ENCODE assay signal across 9 cellular contexts in the genomic region with DNA sequence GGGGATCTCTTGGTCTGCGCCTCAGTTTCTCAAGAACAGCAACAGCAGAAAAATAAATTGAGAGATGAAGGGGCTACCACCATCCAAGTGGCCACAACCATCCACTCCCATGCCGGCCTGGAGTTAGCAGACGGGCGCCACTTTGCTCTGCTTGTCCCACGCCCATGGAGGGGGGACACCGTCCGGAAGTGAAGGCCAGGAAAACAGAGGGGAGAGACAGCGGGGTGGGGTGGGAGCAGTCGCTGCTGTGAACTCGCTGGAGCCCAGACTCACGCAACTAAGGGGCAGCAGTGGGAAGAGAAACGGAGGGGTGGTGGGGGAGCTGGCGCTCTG.
DNase-seq lines count a peak whose midpoint lies in the region; ATAC-seq and TF ChIP-seq lines count a peak whose summit lies in the region.
"Had no signal": no experiment of that assay in that cellular context is flagged by ENCODE, and none has a peak within 500 bp of the region (broad histone marks: within the 10 kb centered on the region; RNA-seq: fewer than 3 reads in every experiment).

No MANE protein-coding gene starts in this region.

- DNase-seq in BJ (ENCODE audit: low read depth) (no peak), T-helper 17 cell (no peak), fibroblast of the aortic adventitia (ENCODE audit: low read depth) (no peak), retinal pigment epithelial cell (ENCODE audit: low read depth) (no peak), MV-4-11 (lab: John Stamatoyannopoulos, UW) (no peak), RPMI8226 (no peak)
- DNase-seq in central memory CD4-positive, alpha-beta T cell: no peak

- H3K36me3 ChIP-seq in BJ (ENCODE audit: control insufficient read depth, insufficient read depth, low read length): no peaks in the 10 kb centered on the region
- H3K36me3 ChIP-seq: adrenal gland had no signal

- peak overlapping the region; percentile 85 for H3K27ac Mint-ChIP-seq in T-helper 17 cell

- no peak for ATAC-seq in T-helper 17 cell
- ATAC-seq in HG03139 (IDR thresholded peaks at IDR 0.05; ENCODE audit: unreplicated experiment): no peak

- peaks cover 5% of the 10 kb centered on the region for H3K27me3 Mint-ChIP-seq in T-helper 17 cell

- H3K36me3 Mint-ChIP-seq in T-helper 17 cell (ENCODE audit: low read depth): peaks cover 2% of the 10 kb centered on the region

- no peak for TF ChIP-seq CTCF in BJ (IDR thresholded peaks at IDR 0.05; ENCODE audit: insufficient read depth, low read depth, low read length)
- no peak for TF ChIP-seq CTCF in fibroblast of the aortic adventitia (IDR thresholded peaks at IDR 0.05; ENCODE audit: insufficient read depth, low read length)
- TF ChIP-seq CTCF in retinal pigment epithelial cell (conservative IDR thresholded peaks at IDR 0.05; ENCODE audit: low read depth, low read length): no peak

- H3K4me1 Mint-ChIP-seq in T-helper 17 cell: peaks cover 19% of the 10 kb centered on the region

- POLR2A ChIA-PET in BJ (lab: Charles Lee): no interaction called here

- no peaks in the 10 kb centered on the region for H3K27me3 ChIP-seq in BJ (ENCODE audit: control insufficient read depth, insufficient read depth, low read length)
- H3K27me3 ChIP-seq: adrenal gland had no signal

- peak overlapping the region; percentile 95 for H3K4me3 Mint-ChIP-seq in T-helper 17 cell

- H3K9me3 ChIP-seq in T-helper 17 cell (ENCODE audit: control insufficient read depth, low read length, poor library complexity, severe bottlenecking): no peaks in the 10 kb centered on the region
- H3K9me3 ChIP-seq: adrenal gland had no signal

- peak overlapping the region; percentile 39 for H3K4me3 ChIP-seq in BJ (ENCODE audit: low read depth, low read length)
- H3K4me3 ChIP-seq in fibroblast of the aortic adventitia (ENCODE audit: low read depth, low read length): peak overlapping the region; percentile 58
- H3K4me3 ChIP-seq in retinal pigment epithelial cell (ENCODE audit: low read length): peak overlapping the region; percentile 56

- CTCF ChIA-PET in BJ (lab: Yijun Ruan, JAX): no interaction called here
